Comparison of ENCODE assay signal across 8 cellular contexts in genomic region chr16:27268376-27269299, GRCh38. TPM values are rescaled to one million over a fixed set of nuclear protein-coding genes. Genes with fewer than 3 reads are reported as not detected.
DNase-seq lines count a peak whose midpoint lies in the region; ATAC-seq, FAIRE-seq and TF ChIP-seq lines count a peak whose summit lies in the region.

TSS of gene NSMCE1 (minus strand) at chr16:27268772. CDS start at chr16:27257570, 11,202 bp downstream.

- H3K79me2 ChIP-seq in smooth muscle cell (ENCODE audit: low read depth) = no peaks in the 10 kb centered on the region

- H2AFZ ChIP-seq in smooth muscle cell (ENCODE audit: low read depth) = peak within 1 kb of the TSS; percentile 77

- 29% methylated on average over 50 of the region's 58 CpGs for WGBS in smooth muscle cell (ENCODE audit: low lambda C conversion rate)

- peak within 1 kb of the TSS; percentile 87 for H3K4me2 ChIP-seq in smooth muscle cell

- DNase-seq in ACHN (peak; percentile 99), NCI-H2196 (lab: John Stamatoyannopoulos, UW; ENCODE audit: unreplicated experiment) (peak; percentile 97), bronchial epithelial cell (ENCODE audit: low read depth) (peak; percentile 84), iPS-NIHi7 (ENCODE audit: extremely low spot score) (peak; percentile 98), smooth muscle cell (lab: John Stamatoyannopoulos, UW; ENCODE audit: unreplicated experiment) (peak; percentile 27)

- H3K27ac ChIP-seq in smooth muscle cell (ENCODE audit: low read depth) = peak within 1 kb of the TSS; percentile 8

- no peaks in the 10 kb centered on the region for H3F3A ChIP-seq in smooth muscle cell (ENCODE audit: low read depth)

- no peaks in the 10 kb centered on the region for H4K20me1 ChIP-seq in smooth muscle cell (ENCODE audit: low read depth)

- H3K9ac ChIP-seq in smooth muscle cell (ENCODE audit: low read depth) = peak within 1 kb of the TSS; percentile 73

- H3K9me3 ChIP-seq in smooth muscle cell (replicated peaks; ENCODE audit: low read depth) = no peaks in the 10 kb centered on the region

- no peaks in the 10 kb centered on the region for H3K27me3 ChIP-seq in bronchial epithelial cell (ENCODE audit: control insufficient read depth, insufficient read depth, low read length)
- H3K27me3 ChIP-seq in smooth muscle cell (ENCODE audit: low read depth) = no peaks in the 10 kb centered on the region

- ATAC-seq in GM18867 (IDR thresholded peaks at IDR 0.05; ENCODE audit: unreplicated experiment) (peak; percentile 93), HG03103 (IDR thresholded peaks at IDR 0.05; ENCODE audit: low read depth, unreplicated experiment) (peak; percentile 97)

- in situ Hi-C loops in ACHN (cut with HindIII; ENCODE audit: low pct_ligation_motif_present, low pct_unique_long_range_greater_than_20kb, low sequenced_read_pairs) = no loop called here

- H3K4me3 ChIP-seq in WI38 (ENCODE audit: low read depth, low read length) (peak within 1 kb of the TSS; percentile 73), bronchial epithelial cell (ENCODE audit: low read depth, low read length) (peak within 1 kb of the TSS; percentile 91), smooth muscle cell (peak within 1 kb of the TSS; percentile 69)

- TF ChIP-seq CTCF in WI38 (IDR thresholded peaks at IDR 0.05; ENCODE audit: low read depth, low read length) (no peak), bronchial epithelial cell (IDR thresholded peaks at IDR 0.05; ENCODE audit: insufficient read depth, low read length, severe bottlenecking) (peak; percentile 35), smooth muscle cell (IDR thresholded peaks at IDR 0.05; ENCODE audit: borderline replicate concordance, insufficient read depth, poor library complexity, severe bottlenecking) (no peak)

- no peak for FAIRE-seq in bronchial epithelial cell (lab: Jason Lieb, UNC)

- peaks cover 9% of the 10 kb centered on the region for H3K4me1 ChIP-seq in smooth muscle cell (ENCODE audit: low read depth)

- H3K36me3 ChIP-seq in bronchial epithelial cell (ENCODE audit: control insufficient read depth, insufficient read depth, low read length) (no peaks in the 10 kb centered on the region), smooth muscle cell (ENCODE audit: low read depth) (no peaks in the 10 kb centered on the region)

RNA-seq across cellular contexts. Expression of gene NSMCE1, which starts in this region (rescaled TPM):
- total RNA-seq in bronchial epithelial cell = 107 and 111 TPM in 2 replicates
- 35.7 and 36.9 TPM in 2 replicates for total RNA-seq in smooth muscle cell
- 59.1 and 61.2 TPM in 2 replicates for polyA plus RNA-seq in smooth muscle cell

Comparison
In these comparisons a context has a peak if more than half of its experiments do, and no peak if none do; other contexts are left out.
1. Peak in every context shown above with its lines: DNase-seq, ATAC-seq, H3K4me3 ChIP-seq and H3K27ac ChIP-seq.
2. DNase-seq: peak in every context shown above with its lines; median percentile 99 in ACHN; 98 in iPS-NIHi7; 97 in NCI-H2196; 84 in bronchial epithelial cell; 27 in smooth muscle cell.